Comparison of ENCODE assay signal across 22 cellular contexts in the genomic region with DNA sequence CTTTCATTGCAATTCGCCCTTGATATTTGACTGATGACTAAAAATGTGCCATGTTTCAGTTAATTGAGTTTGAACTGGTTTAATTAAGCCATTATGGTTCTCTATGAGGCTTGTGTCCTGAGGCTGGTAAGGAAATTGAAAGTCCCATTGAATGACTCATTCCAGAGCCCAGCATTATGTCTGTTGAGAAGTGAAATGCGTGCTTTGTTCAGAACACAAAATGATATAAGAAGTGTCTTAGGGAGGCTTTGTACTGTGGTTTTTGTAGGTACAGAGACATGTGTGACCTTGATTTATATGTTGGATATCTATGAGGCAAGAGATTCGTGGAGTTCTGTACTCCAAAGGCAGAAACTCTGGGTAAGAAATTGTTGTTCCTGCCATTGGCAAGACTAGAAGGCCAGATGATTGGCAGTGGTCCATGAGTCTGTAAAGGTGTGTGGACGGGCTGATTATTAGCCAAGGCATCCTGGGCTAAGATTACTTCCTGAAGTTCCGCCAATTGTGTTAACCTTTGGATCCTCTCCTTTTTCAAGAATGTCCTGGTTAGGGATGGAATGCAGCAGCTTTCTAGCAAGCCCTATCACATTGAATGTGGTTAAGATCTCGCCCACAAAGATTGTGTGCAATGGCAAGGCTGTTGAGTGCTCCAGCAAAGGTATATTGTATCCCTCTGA.
DNase-seq lines count a peak whose midpoint lies in the region; ATAC-seq, FAIRE-seq and TF ChIP-seq lines count a peak whose summit lies in the region.
"Had no signal": no experiment of that assay in that cellular context is flagged by ENCODE, and none has a peak within 500 bp of the region (broad histone marks: within the 10 kb centered on the region; RNA-seq: fewer than 3 reads in every experiment).

No MANE protein-coding gene starts in this region.

- TF ChIP-seq CTCF in H9 (conservative IDR thresholded peaks at IDR 0.05) (no peak), epithelial cell of proximal tubule (conservative IDR thresholded peaks at IDR 0.05; ENCODE audit: low read depth, low read length) (no peak), pancreas (IDR thresholded peaks at IDR 0.05) (no peak), testis (IDR thresholded peaks at IDR 0.05) (no peak), left lung (IDR thresholded peaks at IDR 0.05) (no peak)

- H3K79me1 ChIP-seq in H9 (ENCODE audit: insufficient read depth, low read depth, low read length, poor library complexity, severe bottlenecking) = no peaks in the 10 kb centered on the region

- H3K9ac ChIP-seq in H9 (ENCODE audit: extremely low read depth, insufficient read length, low read length) = no peak overlapping the region
- H3K9ac ChIP-seq: parathyroid adenoma had no signal

- H3T11ph ChIP-seq in H9 (ENCODE audit: low read length) = no peak overlapping the region

- no peak overlapping the region for H3K14ac ChIP-seq in H9 (ENCODE audit: insufficient read depth, low read length)

- no peaks in the 10 kb centered on the region for H3K27me3 ChIP-seq in H9 (ENCODE audit: insufficient read depth, low read length)
- H3K27me3 ChIP-seq in pancreas = no peaks in the 10 kb centered on the region
- H3K27me3 ChIP-seq in testis = no peaks in the 10 kb centered on the region
- H3K27me3 ChIP-seq in left lung = no peaks in the 10 kb centered on the region
- H3K27me3 ChIP-seq: BE2C, spleen, uterus had no signal

- TF ChIP-seq POLR2A in testis (IDR thresholded peaks at IDR 0.05) = no peak

- no peaks in the 10 kb centered on the region for H3K79me2 ChIP-seq in H9 (ENCODE audit: insufficient read depth, low read length)
- H3K79me2 ChIP-seq: parathyroid adenoma had no signal

- no peak overlapping the region for H3K4me2 ChIP-seq in H9 (ENCODE audit: insufficient read depth, insufficient read length, low read length)

- H3K23ac ChIP-seq in H9 (ENCODE audit: insufficient read length, low read depth, low read length) = no peak overlapping the region

- H2BK15ac ChIP-seq in H9 (ENCODE audit: low read depth, low read length) = no peak overlapping the region

- no peak for FAIRE-seq in pancreas (lab: Jason Lieb, UNC)
- FAIRE-seq: islet of Langerhans, K562 had no signal

- no peak for DNase-seq in H9
- DNase-seq in SK-MEL-5 (ENCODE audit: low read depth, low spot score) = peak; percentile 88
- peak; percentile 91 for DNase-seq in epithelial cell of proximal tubule (ENCODE audit: low read depth)
- DNase-seq in pancreas = peak in 4 of 6 donors; percentile 74 to 86 (median 85)
- no peak for DNase-seq in testis
- no peak for DNase-seq in left lung
- no peak for DNase-seq in activated gamma-delta T cell (lab: John Stamatoyannopoulos, UW)
- DNase-seq in GF-D8 (lab: John Stamatoyannopoulos, UW) = no peak
- DNase-seq: activated naive CD4-positive, alpha-beta T cell treated with Interleukin-2 at 50 U/mL for 16 hours; BE2C; DMS79 treated with DMSO at 0.1 percent for 48 hours; effector CD4-positive, alpha-beta T cell; NCI-H446 treated with DMSO at 0.1 percent for 48 hours; spleen; uterus had no signal

- H3K27me3 Mint-ChIP-seq in H9 (ENCODE audit: low read depth) = no peaks in the 10 kb centered on the region

- H4K5ac ChIP-seq in H9 (ENCODE audit: insufficient read length, low read depth, low read length) = peak overlapping the region; percentile 53

- H2BK12ac ChIP-seq in H9 (ENCODE audit: insufficient read length, low read depth, low read length) = no peak overlapping the region

- H4K8ac ChIP-seq in H9 (replicated peaks; ENCODE audit: insufficient read length, low read depth, low read length) = no peak overlapping the region

- H3K4ac ChIP-seq in H9 (ENCODE audit: low read depth, low read length) = no peak overlapping the region

- peaks cover 9 to 17% of the 10 kb centered on the region in 2 experiments for H3K4me1 Mint-ChIP-seq in H9
- H3K4me1 Mint-ChIP-seq: brain had no signal

- ATAC-seq in pancreas (peak; percentile 85 to 98 (median 94)), left lung (no peak)
- ATAC-seq: HCT116, K562, SK-N-SH treated with all-trans-retinoic acid at 6 μM for 48 hours had no signal

- H2AK5ac ChIP-seq in H9 (ENCODE audit: insufficient read length, low read length) = no peak overlapping the region

- no peak overlapping the region for H2BK20ac ChIP-seq in H9 (ENCODE audit: low read depth, low read length, poor library complexity, severe bottlenecking)

- no peak overlapping the region for H3K56ac ChIP-seq in H9 (ENCODE audit: insufficient read length, low read depth, low read length)

- no peak overlapping the region for H2BK120ac ChIP-seq in H9 (ENCODE audit: low read depth, low read length, poor library complexity, severe bottlenecking)

- H3K9me3 Mint-ChIP-seq in H9 = peaks cover 7% of the 10 kb centered on the region in 2 experiments

- in situ Hi-C loops in SK-MEL-5 (cut with HindIII; ENCODE audit: low pct_unique_long_range_greater_than_20kb, low sequenced_read_pairs) = no loop called here

- H2AFZ ChIP-seq in H9 (ENCODE audit: low read length) = no peak overlapping the region
- H2AFZ ChIP-seq: parathyroid adenoma had no signal

- no peak overlapping the region for H4K91ac ChIP-seq in H9 (ENCODE audit: insufficient read length, low read depth, low read length)

- H4K20me1 ChIP-seq in H9 (ENCODE audit: control insufficient read depth, insufficient read depth, insufficient read length) = no peaks in the 10 kb centered on the region

- H3K4me1 ChIP-seq in H9 (ENCODE audit: insufficient read depth, low read length) (0 out of 2 replicates have a peak, but pooled peaks cover 7% of the 10 kb centered on the region), pancreas (peaks cover 0 to 6% (median 5%) of the 10 kb centered on the region in 3 donors), testis (no peaks in the 10 kb centered on the region), left lung (no peaks in the 10 kb centered on the region)
- H3K4me1 ChIP-seq: BE2C, parathyroid adenoma, spleen, uterus had no signal

- H3K36me3 ChIP-seq in pancreas (no peaks in the 10 kb centered on the region), testis (ENCODE audit: low read depth, missing control alignments) (no peaks in the 10 kb centered on the region), left lung (no peaks in the 10 kb centered on the region)
- H3K36me3 ChIP-seq: BE2C, spleen, uterus had no signal

- intact Hi-C loops in pancreas (cut with DNase I) (no loop called here), testis (cut with DNase I; ENCODE audit: low total_unique reads) (no loop called here), left lung (cut with DNase I) (no loop called here)

- H3K4me3 ChIP-seq in epithelial cell of proximal tubule (ENCODE audit: low read depth, low read length) (no peak overlapping the region), pancreas (no peak overlapping the region), testis (no peak overlapping the region), left lung (no peak overlapping the region)
- H3K4me3 ChIP-seq: K562, spleen, uterus had no signal

- peak overlapping the region in 1 of 3 experiments; percentile 1; a peak in 1 of 7 replicates for H3K27ac Mint-ChIP-seq in H9
- H3K27ac Mint-ChIP-seq: brain; stimulated activated naive CD8-positive, alpha-beta T cell treated with anti-CD3 and anti-CD28 coated beads, Interleukin-15, Interleukin-2, amounts not matched to agents 100 ng/mL and 50 ng/mL, for 24 hours had no signal

- H3K4me3 Mint-ChIP-seq in H9 = no peak overlapping the region
- H3K4me3 Mint-ChIP-seq: brain; stimulated activated naive CD8-positive, alpha-beta T cell treated with anti-CD3 and anti-CD28 coated beads, Interleukin-15, Interleukin-2, amounts not matched to agents 100 ng/mL and 50 ng/mL, for 24 hours had no signal

- no CpG with 5 or more reads among the region's 6 CpGs for WGBS in H9 (ENCODE audit: extremely low coverage, insufficient read length, low lambda C conversion rate)
- WGBS in pancreas, 2 donors = 42 to 46% methylated on average over 6 of the region's 6 CpGs
- 76 to 77% methylated on average over 6 of the region's 6 CpGs for WGBS in testis, 2 donors

- H3K18ac ChIP-seq in H9 (ENCODE audit: insufficient read length, low read depth, low read length) = no peak overlapping the region

- no peak overlapping the region for H2BK5ac ChIP-seq in H9 (ENCODE audit: insufficient read length, low read length)

- H3K27ac ChIP-seq in H9 (ENCODE audit: insufficient read length, low read depth, low read length) (no peak overlapping the region), pancreas (peak overlapping the region in 1 of 4 donors; percentile 31), testis (no peak overlapping the region), left lung (no peak overlapping the region)
- H3K27ac ChIP-seq: parathyroid adenoma, spleen, uterus had no signal

- no peaks in the 10 kb centered on the region for H3K9me3 ChIP-seq in H9 (ENCODE audit: control insufficient read depth, low read depth, low read length)
- H3K9me3 ChIP-seq in pancreas = no peaks in the 10 kb centered on the region
- no peaks in the 10 kb centered on the region for H3K9me3 ChIP-seq in testis
- peaks cover 0 to 11% of the 10 kb centered on the region in 2 donors for H3K9me3 ChIP-seq in left lung
- H3K9me3 ChIP-seq: uterus had no signal

- H3K23me2 ChIP-seq in H9 (ENCODE audit: insufficient read length, low read depth, low read length, poor library complexity, severe bottlenecking) = no peaks in the 10 kb centered on the region

- peaks cover 1 to 9% (median 2%) of the 10 kb centered on the region in 3 experiments; a peak in 3 of 7 replicates for H3K36me3 Mint-ChIP-seq in H9 (ENCODE audit: insufficient read depth in 1 of 3, low read depth in 3 of 3)
- H3K36me3 Mint-ChIP-seq: brain had no signal

Comparison
In these comparisons a context has a peak if more than half of its experiments do, and no peak if none do; other contexts are left out.
1. DNase-seq: peak in SK-MEL-5 (single experiment), epithelial cell of proximal tubule (single experiment) and pancreas (4 of 6); none in H9 (single experiment), testis (single experiment), left lung (0 of 2), activated gamma-delta T cell (single experiment) and GF-D8 (single experiment).